In the genomic region with DNA sequence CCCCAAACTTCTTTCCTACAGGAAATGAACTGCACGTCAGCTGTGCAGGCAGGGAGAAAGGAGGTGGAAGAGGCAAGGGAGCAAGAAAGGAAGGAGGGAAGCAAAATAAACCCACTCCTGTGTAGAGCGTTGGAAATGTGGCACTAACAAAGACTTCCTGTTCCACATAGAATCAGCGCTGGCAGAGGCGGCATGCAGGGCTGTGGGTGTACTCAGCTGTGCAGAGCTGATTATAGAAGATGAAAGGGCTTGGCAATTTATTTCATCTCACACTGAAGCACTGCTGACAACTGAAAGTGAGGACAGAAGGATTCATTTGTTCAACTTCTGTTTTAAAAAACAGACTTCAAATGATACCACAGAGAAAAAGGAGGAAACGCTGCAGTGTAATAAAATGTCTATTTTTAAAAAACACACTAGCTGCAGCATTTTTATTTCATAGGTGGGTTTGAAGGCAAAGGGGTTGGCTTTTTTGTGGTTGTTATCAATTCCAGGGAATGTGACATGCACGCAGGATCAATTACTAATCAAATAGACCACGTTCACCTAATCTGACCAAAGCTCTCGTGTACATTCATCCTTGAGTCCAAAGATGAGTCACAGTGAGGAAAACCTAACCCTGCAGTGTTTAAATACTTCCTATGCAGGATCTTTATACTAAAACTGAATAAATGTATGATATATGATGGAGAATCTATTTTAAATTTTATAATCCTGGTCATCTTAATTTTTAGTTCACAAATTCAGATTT, we compare ENCODE assay signal across 9 cellular contexts.
A peak's percentile ranks its signal among the peaks of the same experiment; 100 is the strongest.
DNase-seq lines count a peak whose midpoint lies in the region; ATAC-seq and TF ChIP-seq lines count a peak whose summit lies in the region.
"Had no signal": no experiment of that assay in that cellular context is flagged by ENCODE, and none has a peak within 500 bp of the region (broad histone marks: within the 10 kb centered on the region; RNA-seq: fewer than 3 reads in every experiment).

No MANE protein-coding gene starts in this region.

- H3K27ac ChIP-seq in effector memory CD4-positive, alpha-beta T cell (ENCODE audit: insufficient read depth, low read length, poor library complexity, severe bottlenecking): no peak overlapping the region

- DNase-seq in NCI-H2107 treated with DMSO at 0.1 percent for 48 hours (lab: John Stamatoyannopoulos, UW; ENCODE audit: unreplicated experiment) (peak; percentile 24), NCI-H2107 (lab: John Stamatoyannopoulos, UW) (no peak), SHP77 treated with DMSO at 0.1 percent for 48 hours (lab: John Stamatoyannopoulos, UW) (peak; percentile 77), head of caudate nucleus (peak; percentile 61 to 95 (median 86)), GOT3 (lab: John Stamatoyannopoulos, UW) (no peak)
- no peak for DNase-seq in stimulated activated naive B cell treated with anti-CD40 and anti-IgM and Interleukin-4, amounts not matched to agents 10 μg/mL and 1 μg/mL and 100 μg/mL, for 72 hours
- no peak for DNase-seq in effector memory CD4-positive, alpha-beta T cell

- peaks cover 0 to under 1% of the 10 kb centered on the region in 2 donors for H3K9me3 Mint-ChIP-seq in stimulated activated naive B cell treated with anti-CD40 and anti-IgM and Interleukin-4, amounts not matched to agents 10 μg/mL and 1 μg/mL and 100 μg/mL, for 72 hours

- H3K4me1 Mint-ChIP-seq in stimulated activated naive B cell treated with anti-CD40 and anti-IgM and Interleukin-4, amounts not matched to agents 10 μg/mL and 1 μg/mL and 100 μg/mL, for 72 hours: peaks cover 14 to 36% of the 10 kb centered on the region in 2 donors
- H3K4me1 Mint-ChIP-seq: activated T-helper 17 cell treated with anti-CD3 and anti-CD28 coated beads, Interleukin-2, amount 50 U/mL, for 72 hours had no signal

- H3K27me3 Mint-ChIP-seq in stimulated activated naive B cell treated with anti-CD40 and anti-IgM and Interleukin-4, amounts not matched to agents 10 μg/mL and 1 μg/mL and 100 μg/mL, for 72 hours: no peaks in the 10 kb centered on the region
- H3K27me3 Mint-ChIP-seq: activated T-helper 17 cell treated with anti-CD3 and anti-CD28 coated beads, Interleukin-2, amount 50 U/mL, for 72 hours had no signal

- H3K27me3 ChIP-seq in effector memory CD4-positive, alpha-beta T cell (replicated peaks; ENCODE audit: control insufficient read depth, insufficient read depth, low read length, poor library complexity, severe bottlenecking): no peaks in the 10 kb centered on the region

- H3K36me3 ChIP-seq in effector memory CD4-positive, alpha-beta T cell (ENCODE audit: control insufficient read depth, insufficient read depth, low read length): no peaks in the 10 kb centered on the region

- intact Hi-C loops in head of caudate nucleus (cut with DNase I): no loop called here

- peak; percentile 80 to 86 for ATAC-seq in stimulated activated naive B cell treated with anti-CD40 and anti-IgM and Interleukin-4, amounts not matched to agents 10 μg/mL and 1 μg/mL and 100 μg/mL, for 72 hours (replicated peaks)
- no peak for ATAC-seq in SK-N-SH treated with all-trans-retinoic acid at 6 μM for 48 hours
- ATAC-seq: activated T-helper 17 cell treated with anti-CD3 and anti-CD28 coated beads, Interleukin-2, amount 50 U/mL, for 72 hours had no signal

- peak overlapping the region; percentile 26 for H3K27ac Mint-ChIP-seq in stimulated activated naive B cell treated with anti-CD40 and anti-IgM and Interleukin-4, amounts not matched to agents 10 μg/mL and 1 μg/mL and 100 μg/mL, for 72 hours
- H3K27ac Mint-ChIP-seq: activated T-helper 17 cell treated with anti-CD3 and anti-CD28 coated beads, Interleukin-2, amount 50 U/mL, for 72 hours had no signal

- H3K4me3 Mint-ChIP-seq in stimulated activated naive B cell treated with anti-CD40 and anti-IgM and Interleukin-4, amounts not matched to agents 10 μg/mL and 1 μg/mL and 100 μg/mL, for 72 hours: peak overlapping the region; percentile 52 to 78
- H3K4me3 Mint-ChIP-seq: activated T-helper 17 cell treated with anti-CD3 and anti-CD28 coated beads, Interleukin-2, amount 50 U/mL, for 72 hours had no signal

- no peaks in the 10 kb centered on the region for H3K9me3 ChIP-seq in effector memory CD4-positive, alpha-beta T cell (ENCODE audit: control insufficient read depth, low read length)

- no peak overlapping the region for H3K4me3 ChIP-seq in effector memory CD4-positive, alpha-beta T cell (ENCODE audit: insufficient read depth, low read depth, low read length, poor library complexity, severe bottlenecking)

- no peaks in the 10 kb centered on the region for H3K4me1 ChIP-seq in effector memory CD4-positive, alpha-beta T cell (ENCODE audit: control insufficient read depth, insufficient read depth, low read length, poor library complexity, severe bottlenecking)

- H3K36me3 Mint-ChIP-seq in stimulated activated naive B cell treated with anti-CD40 and anti-IgM and Interleukin-4, amounts not matched to agents 10 μg/mL and 1 μg/mL and 100 μg/mL, for 72 hours: no peaks in the 10 kb centered on the region

TF ChIP-seq in SK-N-SH treated with all-trans-retinoic acid at 6 μM for 48 hours, 23 proteins besides CTCF, POLR2A, EP300 and RAD21 (continues in another document):
- no peak for TF ChIP-seq TCF4 (CRISPR knock-in tag; IDR thresholded peaks at IDR 0.05; ENCODE audit: borderline replicate concordance)
- no peak for TF ChIP-seq GLIS3 (CRISPR knock-in tag; IDR thresholded peaks at IDR 0.05)
- no peak for TF ChIP-seq ZNF70 (CRISPR knock-in tag; IDR thresholded peaks at IDR 0.05)
- no peak for TF ChIP-seq ISL1 (CRISPR knock-in tag; IDR thresholded peaks at IDR 0.05)
- TF ChIP-seq ZNF8 (CRISPR knock-in tag; IDR thresholded peaks at IDR 0.05): no peak
- no peak for TF ChIP-seq PPARA (CRISPR knock-in tag; IDR thresholded peaks at IDR 0.05; ENCODE audit: borderline replicate concordance)
- no peak for TF ChIP-seq ZC3H10 (CRISPR knock-in tag; IDR thresholded peaks at IDR 0.05)
- TF ChIP-seq, protein P1, sequence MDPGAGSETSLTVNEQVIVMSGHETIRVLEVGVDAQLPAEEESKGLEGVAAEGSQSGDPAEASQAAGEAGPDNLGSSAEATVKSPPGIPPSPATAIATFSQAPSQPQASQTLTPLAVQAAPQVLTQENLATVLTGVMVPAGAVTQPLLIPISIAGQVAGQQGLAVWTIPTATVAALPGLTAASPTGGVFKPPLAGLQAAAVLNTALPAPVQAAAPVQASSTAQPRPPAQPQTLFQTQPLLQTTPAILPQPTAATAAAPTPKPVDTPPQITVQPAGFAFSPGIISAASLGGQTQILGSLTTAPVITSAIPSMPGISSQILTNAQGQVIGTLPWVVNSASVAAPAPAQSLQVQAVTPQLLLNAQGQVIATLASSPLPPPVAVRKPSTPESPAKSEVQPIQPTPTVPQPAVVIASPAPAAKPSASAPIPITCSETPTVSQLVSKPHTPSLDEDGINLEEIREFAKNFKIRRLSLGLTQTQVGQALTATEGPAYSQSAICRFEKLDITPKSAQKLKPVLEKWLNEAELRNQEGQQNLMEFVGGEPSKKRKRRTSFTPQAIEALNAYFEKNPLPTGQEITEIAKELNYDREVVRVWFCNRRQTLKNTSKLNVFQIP (CRISPR knock-in tag; IDR thresholded peaks at IDR 0.05; ENCODE audit: borderline replicate concordance, low read depth): no peak
- no peak for TF ChIP-seq SNAI2 (CRISPR knock-in tag; IDR thresholded peaks at IDR 0.05)
- TF ChIP-seq, protein P2, sequence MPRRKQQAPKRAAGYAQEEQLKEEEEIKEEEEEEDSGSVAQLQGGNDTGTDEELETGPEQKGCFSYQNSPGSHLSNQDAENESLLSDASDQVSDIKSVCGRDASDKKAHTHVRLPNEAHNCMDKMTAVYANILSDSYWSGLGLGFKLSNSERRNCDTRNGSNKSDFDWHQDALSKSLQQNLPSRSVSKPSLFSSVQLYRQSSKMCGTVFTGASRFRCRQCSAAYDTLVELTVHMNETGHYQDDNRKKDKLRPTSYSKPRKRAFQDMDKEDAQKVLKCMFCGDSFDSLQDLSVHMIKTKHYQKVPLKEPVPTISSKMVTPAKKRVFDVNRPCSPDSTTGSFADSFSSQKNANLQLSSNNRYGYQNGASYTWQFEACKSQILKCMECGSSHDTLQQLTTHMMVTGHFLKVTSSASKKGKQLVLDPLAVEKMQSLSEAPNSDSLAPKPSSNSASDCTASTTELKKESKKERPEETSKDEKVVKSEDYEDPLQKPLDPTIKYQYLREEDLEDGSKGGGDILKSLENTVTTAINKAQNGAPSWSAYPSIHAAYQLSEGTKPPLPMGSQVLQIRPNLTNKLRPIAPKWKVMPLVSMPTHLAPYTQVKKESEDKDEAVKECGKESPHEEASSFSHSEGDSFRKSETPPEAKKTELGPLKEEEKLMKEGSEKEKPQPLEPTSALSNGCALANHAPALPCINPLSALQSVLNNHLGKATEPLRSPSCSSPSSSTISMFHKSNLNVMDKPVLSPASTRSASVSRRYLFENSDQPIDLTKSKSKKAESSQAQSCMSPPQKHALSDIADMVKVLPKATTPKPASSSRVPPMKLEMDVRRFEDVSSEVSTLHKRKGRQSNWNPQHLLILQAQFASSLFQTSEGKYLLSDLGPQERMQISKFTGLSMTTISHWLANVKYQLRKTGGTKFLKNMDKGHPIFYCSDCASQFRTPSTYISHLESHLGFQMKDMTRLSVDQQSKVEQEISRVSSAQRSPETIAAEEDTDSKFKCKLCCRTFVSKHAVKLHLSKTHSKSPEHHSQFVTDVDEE (CRISPR knock-in tag; IDR thresholded peaks at IDR 0.05): no peak
- TF ChIP-seq BACH2 (CRISPR knock-in tag; IDR thresholded peaks at IDR 0.05; ENCODE audit: borderline replicate concordance): no peak
- TF ChIP-seq CSDC2 (CRISPR knock-in tag; IDR thresholded peaks at IDR 0.05): no peak
- TF ChIP-seq, protein P3, sequence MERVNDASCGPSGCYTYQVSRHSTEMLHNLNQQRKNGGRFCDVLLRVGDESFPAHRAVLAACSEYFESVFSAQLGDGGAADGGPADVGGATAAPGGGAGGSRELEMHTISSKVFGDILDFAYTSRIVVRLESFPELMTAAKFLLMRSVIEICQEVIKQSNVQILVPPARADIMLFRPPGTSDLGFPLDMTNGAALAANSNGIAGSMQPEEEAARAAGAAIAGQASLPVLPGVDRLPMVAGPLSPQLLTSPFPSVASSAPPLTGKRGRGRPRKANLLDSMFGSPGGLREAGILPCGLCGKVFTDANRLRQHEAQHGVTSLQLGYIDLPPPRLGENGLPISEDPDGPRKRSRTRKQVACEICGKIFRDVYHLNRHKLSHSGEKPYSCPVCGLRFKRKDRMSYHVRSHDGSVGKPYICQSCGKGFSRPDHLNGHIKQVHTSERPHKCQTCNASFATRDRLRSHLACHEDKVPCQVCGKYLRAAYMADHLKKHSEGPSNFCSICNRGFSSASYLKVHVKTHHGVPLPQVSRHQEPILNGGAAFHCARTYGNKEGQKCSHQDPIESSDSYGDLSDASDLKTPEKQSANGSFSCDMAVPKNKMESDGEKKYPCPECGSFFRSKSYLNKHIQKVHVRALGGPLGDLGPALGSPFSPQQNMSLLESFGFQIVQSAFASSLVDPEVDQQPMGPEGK (CRISPR knock-in tag; IDR thresholded peaks at IDR 0.05; ENCODE audit: borderline replicate concordance): no peak
- no peak for TF ChIP-seq ARNTL (CRISPR knock-in tag; IDR thresholded peaks at IDR 0.05; ENCODE audit: borderline replicate concordance, low read depth)

Comparison
In these comparisons a context has a peak if more than half of its experiments do, and no peak if none do; other contexts are left out.
1. DNase-seq: peak in NCI-H2107 treated with DMSO at 0.1 percent for 48 hours (single experiment), SHP77 treated with DMSO at 0.1 percent for 48 hours (single experiment) and head of caudate nucleus (42 of 42); none in NCI-H2107 (single experiment), stimulated activated naive B cell treated with anti-CD40 and anti-IgM and Interleukin-4, amounts not matched to agents 10 μg/mL and 1 μg/mL and 100 μg/mL, for 72 hours (single experiment), effector memory CD4-positive, alpha-beta T cell (0 of 3) and GOT3 (single experiment).